Comparison of ENCODE assay signal across 8 cellular contexts in genomic region chr1:32754282-32755097, GRCh38. TPM values are rescaled to one million over a fixed set of nuclear protein-coding genes. Genes with fewer than 3 reads are reported as not detected.
A peak's percentile ranks its signal among the peaks of the same experiment; 100 is the strongest.
DNase-seq lines count a peak whose midpoint lies in the region; ATAC-seq, FAIRE-seq and TF ChIP-seq lines count a peak whose summit lies in the region.

No MANE protein-coding gene starts in this region.

- H3K4me3 ChIP-seq in HEK293 (ENCODE audit: low read depth, low read length) = peak overlapping the region; percentile 43
- H3K4me3 ChIP-seq in RWPE2 (ENCODE audit: severe bottlenecking) = peak overlapping the region; percentile 78
- peak overlapping the region; percentile 61 for H3K4me3 ChIP-seq in K562

- peaks cover 14% of the 10 kb centered on the region for H3K9me1 ChIP-seq in K562 (ENCODE audit: control insufficient read depth, insufficient read depth, low read length)

- no peak for TF ChIP-seq RAD21 in K562 (CRISPR knock-in tag; conservative IDR thresholded peaks at IDR 0.05 in 1 of 2, IDR thresholded peaks at IDR 0.05 in 1 of 2)

- no TSS peak for BruUV-seq in K562 (replicated peaks; lab: Mats Ljungman, UMichigan)

- peak; percentile 35 for ATAC-seq in RWPE2 (ENCODE audit: low read depth)
- peak; percentile 14 for ATAC-seq in K562
- no peak for ATAC-seq in GM19467 (IDR thresholded peaks at IDR 0.05; ENCODE audit: unreplicated experiment)
- no peak for ATAC-seq in GM18873 (IDR thresholded peaks at IDR 0.05; ENCODE audit: low FRiP score, unreplicated experiment)

- CTCF ChIA-PET in HEK293 (lab: Yijun Ruan, JAX) (interaction anchor here (0.7 to 2.3 kb wide), 6 partner anchors 9 to 124 kb away, joined by 3 to 16 read pairs (median 4); no protein-coding TSS in a partner anchor), K562 (lab: Yijun Ruan, JAX; ENCODE audit: low intra/inter-chr PET ratio) (interaction anchor here (0.7 kb wide), 1 partner anchor 47 kb away, joined by 3 read pairs; no protein-coding TSS in a partner anchor)

- no peaks in the 10 kb centered on the region for H3K9me3 ChIP-seq in HEK293 (ENCODE audit: control insufficient read depth, insufficient read depth, low read depth, low read length)
- H3K9me3 ChIP-seq in RWPE2 (ENCODE audit: severe bottlenecking) = no peaks in the 10 kb centered on the region
- no peaks in the 10 kb centered on the region for H3K9me3 ChIP-seq in K562 (replicated peaks; ENCODE audit: control insufficient read depth, insufficient read depth, low read depth, low read length)

- H3K27me3 ChIP-seq in RWPE2 (ENCODE audit: insufficient read depth, poor library complexity, severe bottlenecking) (no peaks in the 10 kb centered on the region), K562 (ENCODE audit: control insufficient read depth in 2 of 2, insufficient read depth in 2 of 2, low read length in 2 of 2) (no peaks in the 10 kb centered on the region)

- H2AFZ ChIP-seq in K562 (ENCODE audit: low read depth, low read length) = peak overlapping the region; percentile 69

- H3K79me2 ChIP-seq in K562 (ENCODE audit: control insufficient read depth, insufficient read depth, low read length) = peaks cover 55% of the 10 kb centered on the region

- H3K27ac ChIP-seq in HEK293 (ENCODE audit: extremely low read depth, low read depth, low read length) = no peak overlapping the region; the same call in 1 of the 2 replicates
- peak overlapping the region; percentile 100 for H3K27ac ChIP-seq in RWPE2 (ENCODE audit: poor library complexity, severe bottlenecking)
- peak overlapping the region; percentile 82 for H3K27ac ChIP-seq in K562 (ENCODE audit: extremely low read depth, low read depth, low read length)

- DNase-seq in RWPE2 (ENCODE audit: low spot score) (no peak), K562 (ENCODE audit: extremely low read depth in 1 of 4, low spot score in 3 of 4) (peak; percentile 66 to 78 (median 75)), iPS-NIHi11 (ENCODE audit: low spot score) (peak; percentile 70), NCI-H1436 treated with DMSO at 0.1 percent for 48 hours (lab: John Stamatoyannopoulos, UW) (no peak)
- peak; percentile 63 for DNase-seq in stimulated activated CD4-positive, alpha-beta T cell treated with anti-CD3 and anti-CD28 coated beads, Interleukin-1b, Interleukin-23, amount 100 ng/mL, for 48 hours

- in situ Hi-C loops in K562 (cut with MboI) = no loop called here

- intact Hi-C loops in K562 (cut with micrococcal nuclease) = no loop called here

- WGBS in K562 (ENCODE audit: insufficient coverage, low coverage, missing lambda C conversion rate) = 2% methylated on average over 34 of the region's 50 CpGs

- TF ChIP-seq POLR2A in K562 (conservative IDR thresholded peaks at IDR 0.05) = peak; percentile 53

- TF ChIP-seq EP300 in K562 (IDR thresholded peaks at IDR 0.05; ENCODE audit: low read length) = no peak

- H3K36me3 ChIP-seq in HEK293 (ENCODE audit: control insufficient read depth in 2 of 2, insufficient read depth in 1 of 2, low read length in 2 of 2) (no peaks in the 10 kb centered on the region), RWPE2 (ENCODE audit: low read depth) (peaks cover 7% of the 10 kb centered on the region), K562 (ENCODE audit: control insufficient read depth, insufficient read depth, low read length) (peaks cover 11% of the 10 kb centered on the region; the same call in 2 of the 3 replicates)

- peaks cover 35% of the 10 kb centered on the region for H4K20me1 ChIP-seq in K562 (replicated peaks; ENCODE audit: control insufficient read depth, insufficient read depth, low read length)

- H3K9ac ChIP-seq in K562 (ENCODE audit: insufficient read depth in 1 of 2, low read depth in 2 of 2, low read length in 2 of 2) = peak overlapping the region; percentile 78 to 92

- H3K4me1 ChIP-seq in HEK293 (ENCODE audit: control insufficient read depth, insufficient read depth, low read length) = peaks cover 8% of the 10 kb centered on the region
- peaks cover 30% of the 10 kb centered on the region for H3K4me1 ChIP-seq in RWPE2 (ENCODE audit: insufficient read depth, poor library complexity, severe bottlenecking)
- H3K4me1 ChIP-seq in K562 (replicated peaks in 1 of 2; ENCODE audit: control insufficient read depth in 2 of 2, insufficient read depth in 2 of 2, low read length in 2 of 2) = peaks cover 53 to 63% of the 10 kb centered on the region in 2 experiments

- POLR2A ChIA-PET in HEK293 (lab: Yijun Ruan, JAX) (interaction anchor here (0.9 to 1.4 kb wide), 6 partner anchors 9 to 54 kb away, joined by 3 to 15 read pairs (median 5); no protein-coding TSS in a partner anchor), K562 (lab: Yijun Ruan, JAX) (interaction anchor here (0.6 to 1.7 kb wide), 5 partner anchors 9 to 1360 kb away, joined by 3 to 4 read pairs (median 3); no protein-coding TSS in a partner anchor)

- TF ChIP-seq CTCF in HEK293 (tag by site-specific recombination; IDR thresholded peaks at IDR 0.05) = peak; percentile 66; the same call in 1 of the 2 replicates
- no peak for TF ChIP-seq CTCF in RWPE2 (IDR thresholded peaks at IDR 0.05; ENCODE audit: poor library complexity, severe bottlenecking)
- peak in 2 of 3 experiments; percentile 5 to 24; a peak in 1 of 6 replicates for TF ChIP-seq CTCF in K562 (IDR thresholded peaks at IDR 0.05 in 2 of 3, conservative IDR thresholded peaks at IDR 0.05 in 1 of 3; ENCODE audit: insufficient read depth in 2 of 3, low read depth in 1 of 3, low read length in 3 of 3)

- peak; percentile 76 for FAIRE-seq in K562 (lab: Jason Lieb, UNC)

- peak overlapping the region; percentile 100 for H3K4me2 ChIP-seq in K562 (ENCODE audit: insufficient read depth, low read length)

TF ChIP-seq in HEK293, 187 proteins besides CTCF, POLR2A, EP300 and RAD21 (continues in another document):
- peak; percentile 94 for TF ChIP-seq ZNF600 (tag by site-specific recombination; IDR thresholded peaks at IDR 0.05)
- peak; percentile 96 for TF ChIP-seq ZNF394 (tag by site-specific recombination; IDR thresholded peaks at IDR 0.05; ENCODE audit: borderline replicate concordance)
- TF ChIP-seq KLF9 (tag by site-specific recombination; IDR thresholded peaks at IDR 0.05; ENCODE audit: low read depth) = no peak; the same call in none of the 2 replicates

TF ChIP-seq in K562, 482 proteins besides CTCF, POLR2A, EP300 and RAD21 (continues in another document):
- TF ChIP-seq SMARCA5 (IDR thresholded peaks at IDR 0.05) (peak; percentile 88), SUPT5H (IDR thresholded peaks at IDR 0.05) (peak; percentile 48; the same call in 1 of the 2 replicates), ETV5 (CRISPR knock-in tag; IDR thresholded peaks at IDR 0.05; ENCODE audit: low read depth) (0 out of 2 replicates have a peak, but pooled peaks have one; percentile 54), CTCFL (IDR thresholded peaks at IDR 0.05; ENCODE audit: borderline replicate concordance, insufficient read depth, low read depth, low read length, poor library complexity, severe bottlenecking) (peak; percentile 15), PHB (CRISPR knock-in tag; IDR thresholded peaks at IDR 0.05) (0 out of 2 replicates have a peak, but pooled peaks have one; percentile 17), ARHGAP35 (IDR thresholded peaks at IDR 0.05; ENCODE audit: partially characterized antibody) (peak; percentile 37), BRCA1 (IDR thresholded peaks at IDR 0.05) (no peak), BRCA1 (CRISPR knock-in tag; IDR thresholded peaks at IDR 0.05) (0 out of 2 replicates have a peak, but pooled peaks have one; percentile 21)

RNA-seq across cellular contexts. Expression of gene SYNC, which starts 51.9 kb away (rescaled TPM):
- 2.1 and 2.4 TPM in 2 replicates for total RNA-seq in K562 (2011; cell fraction: chromatin; rRNA removed; ENCODE audit: low replicate concordance)
- 1.7 and 1.8 TPM in 2 replicates for total RNA-seq in K562 (2011; cell fraction: nucleolus; rRNA removed)
- total RNA-seq in K562 (2011; cell fraction: nucleoplasm; rRNA removed) = 1.2 and 1.5 TPM in 2 replicates
- total RNA-seq in K562 (2014; rRNA removed) (0.86 and 1.1 TPM in 2 replicates), K562 (2014; rRNA removed; fragmentation: Illumina TruSeq; extraction: Trizol) (0.83 and 0.91 TPM in 2 replicates), K562 (2015; rRNA removed; fragmentation: Illumina TruSeq; extraction: Trizol) (0.87 and 1.1 TPM in 2 replicates), K562 (2021) (0.62 and 0.87 TPM in 2 replicates)
- polyA plus RNA-seq in K562 (2011; rRNA removed) (0.43 and 0.98 TPM in 2 replicates), K562 (2014; fragmentation: Illumina TruSeq; extraction: Trizol) (0.84 and 1.1 TPM in 2 replicates), K562 (2014; fragmentation: Nextera tagmentation; extraction: Ambion mirVana) (under 1 TPM; 0.49 to 0.74 TPM), K562 (2014; rRNA removed) (0.88 and 1.1 TPM in 2 replicates)
- polyA plus RNA-seq in K562 (2011; cell fraction: cytosol; rRNA removed) = 0.16 and 0.22 TPM in 2 replicates
- 0.37 and 0.92 TPM in 2 replicates for polyA plus RNA-seq in K562 (2011; cell fraction: nucleus; rRNA removed)
- polyA plus RNA-seq in K562 (2012) = 0.26 and 0.47 TPM in 2 replicates
- 1.2 and 1.3 TPM in 2 replicates for polyA minus RNA-seq in K562 (2011; rRNA and poly(A)+ RNA removed)
- 0.73 and 0.76 TPM in 2 replicates for polyA minus RNA-seq in K562 (2011; cell fraction: cytosol; rRNA and poly(A)+ RNA removed)
- polyA minus RNA-seq in K562 (2011; cell fraction: nucleus; rRNA and poly(A)+ RNA removed) = 0.22 and 0.54 TPM in 2 replicates

Comparison
In these comparisons a context has a peak if more than half of its experiments do, and no peak if none do; other contexts are left out.
1. ATAC-seq: peak in RWPE2 (single experiment) and K562 (single experiment); none in GM19467 (single experiment) and GM18873 (single experiment).
2. DNase-seq: peak in K562 (4 of 4), iPS-NIHi11 (single experiment) and stimulated activated CD4-positive, alpha-beta T cell treated with anti-CD3 and anti-CD28 coated beads, Interleukin-1b, Interleukin-23, amount 100 ng/mL, for 48 hours (single experiment); none in RWPE2 (single experiment) and NCI-H1436 treated with DMSO at 0.1 percent for 48 hours (single experiment).
3. Of the 44 proteins assayed by ChIP-seq in both K562 and HEK293: peak only in K562: ZBTB49 and ZNF830; only in HEK293: KLF1, KLF16, PATZ1, PRDM10, ZBTB17, ZBTB26 and 1 more; in both: CTCF, ZBTB1, ZBTB7A and ZEB2; in neither: 31.
4. Peak in every context shown above with its lines, with median percentiles within 50 percentile points of each other: H3K4me3 ChIP-seq.